18 cellular contexts compared by ENCODE assay signal in the genomic region with DNA sequence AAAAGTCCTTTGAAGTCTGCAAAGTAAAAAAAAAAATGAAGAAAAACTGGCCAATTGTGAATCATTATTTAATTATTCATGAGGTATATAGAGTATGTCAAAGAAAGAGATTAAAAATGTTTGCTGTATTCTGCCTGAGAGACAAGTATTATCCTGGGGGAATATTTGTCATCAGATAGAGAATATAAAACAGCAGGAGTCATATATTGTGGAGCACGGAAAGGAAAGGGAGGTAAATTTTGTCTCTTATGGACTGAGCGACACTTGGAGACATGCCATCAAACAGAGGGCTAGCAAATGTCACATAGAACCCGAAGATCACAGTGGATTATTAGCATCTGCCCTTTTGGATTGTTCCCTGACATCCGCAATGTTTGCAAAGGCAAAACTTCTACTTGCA. TPM values are rescaled to one million over a fixed set of nuclear protein-coding genes. Genes with fewer than 3 reads are reported as not detected.
DNase-seq lines count a peak whose midpoint lies in the region; ATAC-seq and TF ChIP-seq lines count a peak whose summit lies in the region.
"Had no signal": no experiment of that assay in that cellular context is flagged by ENCODE, and none has a peak within 500 bp of the region (broad histone marks: within the 10 kb centered on the region; RNA-seq: fewer than 3 reads in every experiment).

No MANE protein-coding gene starts in this region.

- H3K27ac ChIP-seq in A673 (ENCODE audit: low read depth, low read length, poor library complexity, severe bottlenecking), result no peak overlapping the region
- no peak overlapping the region for H3K27ac ChIP-seq in PC-3 (ENCODE audit: low read length)
- H3K27ac ChIP-seq: BLaER1 treated with 17β-estradiol and CSF1 and Interleukin-3, amounts not matched to agents 10 nM and 100 nM; HL-60 had no signal

- no peak overlapping the region for H3K9ac ChIP-seq in PC-3 (ENCODE audit: low read length)
- H3K9ac ChIP-seq: BLaER1 treated with 17β-estradiol and CSF1 and Interleukin-3, amounts not matched to agents 10 nM and 100 nM had no signal

- H3K9me3 ChIP-seq in A673 (ENCODE audit: low read depth, low read length, poor library complexity, severe bottlenecking), result no peaks in the 10 kb centered on the region
- H3K9me3 ChIP-seq in PC-3 (ENCODE audit: low read length), result no peaks in the 10 kb centered on the region
- H3K9me3 ChIP-seq: HAP-1 had no signal

- no peaks in the 10 kb centered on the region for H3K36me3 ChIP-seq in A673 (ENCODE audit: insufficient read depth, low read length, poor library complexity, severe bottlenecking)
- no peaks in the 10 kb centered on the region for H3K36me3 ChIP-seq in PC-3 (ENCODE audit: low read depth, low read length)
- H3K36me3 ChIP-seq: BLaER1 treated with 17β-estradiol and CSF1 and Interleukin-3, amounts not matched to agents 10 nM and 100 nM; HAP-1 had no signal

- intact Hi-C loops in A673 (cut with micrococcal nuclease; ENCODE audit: unreplicated experiment), result no loop called here
- intact Hi-C loops in PC-3 (cut with micrococcal nuclease), result no loop called here

- no peaks in the 10 kb centered on the region for H3K27me3 Mint-ChIP-seq in activated CD8-positive, alpha-beta T cell treated with anti-CD3 and anti-CD28 coated beads, Interleukin-2, amount 10 ng/mL, durations not matched to agents 7 days and 5 days (ENCODE audit: low read depth)
- H3K27me3 Mint-ChIP-seq: B cell had no signal

- H3K79me2 ChIP-seq in PC-3 (ENCODE audit: low read length), result no peaks in the 10 kb centered on the region

- H3K4me3 ChIP-seq in A673 (ENCODE audit: low read depth, low read length, poor library complexity, severe bottlenecking) (no peak overlapping the region), PC-3 (ENCODE audit: low read length) (no peak overlapping the region)
- H3K4me3 ChIP-seq: BLaER1 treated with 17β-estradiol and CSF1 and Interleukin-3, amounts not matched to agents 10 nM and 100 nM; HAP-1; K562 had no signal

- H3K4me3 Mint-ChIP-seq in activated CD8-positive, alpha-beta T cell treated with anti-CD3 and anti-CD28 coated beads, Interleukin-2, amount 10 ng/mL, durations not matched to agents 7 days and 5 days, result no peak overlapping the region
- H3K4me3 Mint-ChIP-seq: B cell; CD8-positive, alpha-beta T cell had no signal

- no peaks in the 10 kb centered on the region for H3K36me3 Mint-ChIP-seq in activated CD8-positive, alpha-beta T cell treated with anti-CD3 and anti-CD28 coated beads, Interleukin-2, amount 10 ng/mL, durations not matched to agents 7 days and 5 days (ENCODE audit: low read depth)
- H3K36me3 Mint-ChIP-seq: CD8-positive, alpha-beta T cell had no signal

- DNase-seq in A673 (ENCODE audit: low spot score), result peak; percentile 64
- DNase-seq in HEK293T (ENCODE audit: extremely low spot score), result no peak
- peak; percentile 21 for DNase-seq in PC-3
- no peak for DNase-seq in NCI-H1417 treated with DMSO at 0.1 percent for 48 hours (lab: John Stamatoyannopoulos, UW)
- no peak for DNase-seq in activated CD8-positive, alpha-beta T cell treated with anti-CD3 and anti-CD28 coated beads, Interleukin-2, amount 10 ng/mL, durations not matched to agents 7 days and 5 days
- DNase-seq: 8988T; Calu3; CD8-positive, alpha-beta T cell; DMS79 treated with DMSO at 0.1 percent for 48 hours; GF-D8 had no signal

- H3K4me2 ChIP-seq in PC-3 (ENCODE audit: low read length), result peak overlapping the region; percentile 26; the same call in 1 of the 2 replicates

- POLR2A ChIA-PET in A673 (lab: Charles Lee; ENCODE audit: low non-redundant PET), result no interaction called here
- POLR2A ChIA-PET in HEK293T (lab: Yijun Ruan, JAX), result no interaction called here
- POLR2A ChIA-PET in PC-3 (lab: Charles Lee; ENCODE audit: unreplicated experiment), result no interaction called here
- POLR2A ChIA-PET in activated CD8-positive, alpha-beta T cell treated with anti-CD3 and anti-CD28 coated beads, Interleukin-2, amount 10 ng/mL, durations not matched to agents 7 days and 5 days (lab: Charles Lee), result no interaction called here

- H3K4me1 ChIP-seq in A673 (ENCODE audit: insufficient read depth, low read length, poor library complexity, severe bottlenecking) (peaks cover 24% of the 10 kb centered on the region), PC-3 (ENCODE audit: insufficient read depth, low read length) (peaks cover 9% of the 10 kb centered on the region; the same call in 1 of the 2 replicates)

- no peaks in the 10 kb centered on the region for H4K20me1 ChIP-seq in PC-3 (ENCODE audit: low read length)
- H4K20me1 ChIP-seq: BLaER1 treated with 17β-estradiol and CSF1 and Interleukin-3, amounts not matched to agents 10 nM and 100 nM had no signal

- no peaks in the 10 kb centered on the region for H3K4me1 Mint-ChIP-seq in activated CD8-positive, alpha-beta T cell treated with anti-CD3 and anti-CD28 coated beads, Interleukin-2, amount 10 ng/mL, durations not matched to agents 7 days and 5 days (ENCODE audit: low read depth)
- H3K4me1 Mint-ChIP-seq: B cell had no signal

- TF ChIP-seq CTCF in A673 (conservative IDR thresholded peaks at IDR 0.05; ENCODE audit: low read depth, low read length) (no peak), PC-3 (conservative IDR thresholded peaks at IDR 0.05; ENCODE audit: low read depth, low read length) (no peak)

- H2AFZ ChIP-seq in PC-3 (ENCODE audit: low read length), result no peak overlapping the region

- no peak overlapping the region for H3K27ac Mint-ChIP-seq in activated CD8-positive, alpha-beta T cell treated with anti-CD3 and anti-CD28 coated beads, Interleukin-2, amount 10 ng/mL, durations not matched to agents 7 days and 5 days
- H3K27ac Mint-ChIP-seq: B cell; CD8-positive, alpha-beta T cell had no signal

- no peak for ATAC-seq in PC-3
- peak; percentile 56 for ATAC-seq in esophagus mucosa
- ATAC-seq in HG03342 (IDR thresholded peaks at IDR 0.05; ENCODE audit: unreplicated experiment), result no peak
- ATAC-seq in HG03521 (IDR thresholded peaks at IDR 0.05; ENCODE audit: unreplicated experiment), result no peak
- no peak for ATAC-seq in activated CD8-positive, alpha-beta T cell treated with anti-CD3 and anti-CD28 coated beads, Interleukin-2, amount 10 ng/mL, durations not matched to agents 7 days and 5 days
- ATAC-seq: CD8-positive, alpha-beta T cell; K562 had no signal

- no peaks in the 10 kb centered on the region for H3K27me3 ChIP-seq in A673 (replicated peaks; ENCODE audit: insufficient read depth, low read depth, low read length, poor library complexity)
- H3K27me3 ChIP-seq in PC-3 (ENCODE audit: low read length), result no peaks in the 10 kb centered on the region
- H3K27me3 ChIP-seq: BLaER1 treated with 17β-estradiol and CSF1 and Interleukin-3, amounts not matched to agents 10 nM and 100 nM had no signal

- no peaks in the 10 kb centered on the region for H3K9me2 ChIP-seq in PC-3 (replicated peaks; ENCODE audit: low read length)

- CTCF ChIA-PET in A673 (lab: Charles Lee) (no interaction called here), HEK293T (lab: Yijun Ruan, JAX) (no interaction called here), PC-3 (lab: Charles Lee) (no interaction called here)
- CTCF ChIA-PET in activated CD8-positive, alpha-beta T cell treated with anti-CD3 and anti-CD28 coated beads, Interleukin-2, amount 10 ng/mL, durations not matched to agents 7 days and 5 days (lab: Charles Lee), result no interaction called here

- peaks cover 13% of the 10 kb centered on the region for H3K9me3 Mint-ChIP-seq in activated CD8-positive, alpha-beta T cell treated with anti-CD3 and anti-CD28 coated beads, Interleukin-2, amount 10 ng/mL, durations not matched to agents 7 days and 5 days (ENCODE audit: insufficient read depth)

- H3F3A ChIP-seq in PC-3 (ENCODE audit: low read length, unreplicated experiment), result no peaks in the 10 kb centered on the region

- BruUV-seq in A673 (replicated peaks; lab: Mats Ljungman, UMichigan) (no TSS peak), PC-3 (replicated peaks; lab: Mats Ljungman, UMichigan) (no TSS peak)

TF ChIP-seq in HEK293T, 16 proteins besides CTCF, POLR2A, EP300 and RAD21:
- TF ChIP-seq LEF1 (IDR thresholded peaks at IDR 0.05; ENCODE audit: borderline replicate concordance) (no peak), ARNT (IDR thresholded peaks at IDR 0.05) (0 out of 2 replicates have a peak, but pooled peaks have one; percentile 29)
- TF ChIP-seq, protein P1, sequence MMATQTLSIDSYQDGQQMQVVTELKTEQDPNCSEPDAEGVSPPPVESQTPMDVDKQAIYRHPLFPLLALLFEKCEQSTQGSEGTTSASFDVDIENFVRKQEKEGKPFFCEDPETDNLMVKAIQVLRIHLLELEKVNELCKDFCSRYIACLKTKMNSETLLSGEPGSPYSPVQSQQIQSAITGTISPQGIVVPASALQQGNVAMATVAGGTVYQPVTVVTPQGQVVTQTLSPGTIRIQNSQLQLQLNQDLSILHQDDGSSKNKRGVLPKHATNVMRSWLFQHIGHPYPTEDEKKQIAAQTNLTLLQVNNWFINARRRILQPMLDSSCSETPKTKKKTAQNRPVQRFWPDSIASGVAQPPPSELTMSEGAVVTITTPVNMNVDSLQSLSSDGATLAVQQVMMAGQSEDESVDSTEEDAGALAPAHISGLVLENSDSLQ (IDR thresholded peaks at IDR 0.05), result peak; percentile 35; the same call in 1 of the 2 replicates

RNA-seq across cellular contexts. Expression of a gene that starts 39.2 kb away (rescaled TPM):
- total RNA-seq in A673 (2021) (99.3 and 107 TPM in 2 replicates), PC-3 (2014; rRNA removed) (91.1 and 92.4 TPM in 2 replicates), esophagus mucosa (86.4 TPM)
- not detected for total RNA-seq in activated CD8-positive, alpha-beta T cell treated with anti-CD3 and anti-CD28 coated beads, Interleukin-2, amount 10 ng/mL, durations not matched to agents 7 days and 5 days
- total RNA-seq: CD8-positive, alpha-beta T cell had no signal

Comparison
In these comparisons a context has a peak if more than half of its experiments do, and no peak if none do; other contexts are left out.
1. DNase-seq: peak in A673 (single experiment) and PC-3 (single experiment); none in HEK293T (single experiment), NCI-H1417 treated with DMSO at 0.1 percent for 48 hours (single experiment) and activated CD8-positive, alpha-beta T cell treated with anti-CD3 and anti-CD28 coated beads, Interleukin-2, amount 10 ng/mL, durations not matched to agents 7 days and 5 days (single experiment).
2. RNA of a gene that starts 39.2 kb away (total RNA-seq): 99.3 to 107 TPM in A673, 91.1 to 92.4 TPM in PC-3 and 86.4 TPM in esophagus mucosa (single experiment); not detected in activated CD8-positive, alpha-beta T cell treated with anti-CD3 and anti-CD28 coated beads, Interleukin-2, amount 10 ng/mL, durations not matched to agents 7 days and 5 days; every median in the first group is over 10 times any median in the second.